Comparison of ENCODE assay signal across 1 cellular context in genomic region chr15:101596633-101597032, GRCh38.
TF ChIP-seq lines count a peak whose summit lies in the region.

No MANE protein-coding gene starts in this region.

TF ChIP-seq in HEK293, 187 proteins besides CTCF, POLR2A, EP300 and RAD21 (continued from another document):
- TF ChIP-seq TSHZ1 (tag by site-specific recombination; IDR thresholded peaks at IDR 0.05; ENCODE audit: borderline replicate concordance): no peak
